1 cellular context compared by ENCODE assay signal in the genomic region with DNA sequence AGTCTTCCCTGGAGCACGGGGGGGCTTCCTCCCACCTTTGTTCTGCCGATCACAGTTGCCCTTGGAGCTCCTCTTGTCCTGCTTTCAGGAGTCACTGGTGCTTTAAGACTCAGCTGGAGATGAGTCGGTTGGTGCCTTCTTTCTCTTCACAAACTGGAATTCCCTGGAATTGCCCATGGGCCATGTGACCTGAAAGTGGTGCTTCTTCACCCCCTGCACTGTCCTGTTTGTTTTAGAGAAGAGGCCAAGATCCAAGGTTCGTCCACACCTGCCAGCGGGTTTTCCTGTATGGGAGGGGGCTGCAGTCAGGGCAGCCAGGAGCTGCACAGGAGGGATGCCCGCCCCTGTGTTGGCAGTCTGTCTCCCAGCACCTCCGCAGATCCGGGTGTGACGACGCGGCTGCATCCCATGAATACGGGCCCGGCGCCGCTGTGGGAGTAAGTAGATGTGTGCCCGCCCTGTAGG.
TF ChIP-seq lines count a peak whose summit lies in the region.

No MANE protein-coding gene starts in this region.

TF ChIP-seq in HepG2, 621 proteins besides CTCF, POLR2A, EP300 and RAD21 (continued from another document and continues in another):
- TF ChIP-seq ZBTB10 (CRISPR knock-in tag; IDR thresholded peaks at IDR 0.05; ENCODE audit: borderline replicate concordance) (no peak), ZNF790 (CRISPR knock-in tag; IDR thresholded peaks at IDR 0.05; ENCODE audit: borderline replicate concordance) (no peak), JUNB (CRISPR knock-in tag; IDR thresholded peaks at IDR 0.05; ENCODE audit: borderline replicate concordance) (no peak), RORA (CRISPR knock-in tag; IDR thresholded peaks at IDR 0.05) (no peak), RXRA (CRISPR knock-in tag; IDR thresholded peaks at IDR 0.05) (peak; percentile 68), KDM5A (IDR thresholded peaks at IDR 0.05; ENCODE audit: borderline replicate concordance, low read length) (no peak), ZFP1 (CRISPR knock-in tag; IDR thresholded peaks at IDR 0.05) (no peak), ZNF816 (CRISPR knock-in tag; IDR thresholded peaks at IDR 0.05; ENCODE audit: borderline replicate concordance) (no peak), MED13 (CRISPR knock-in tag; IDR thresholded peaks at IDR 0.05) (no peak), SMC3 (IDR thresholded peaks at IDR 0.05; ENCODE audit: low read length) (no peak), ZNF850 (CRISPR knock-in tag; conservative IDR thresholded peaks at IDR 0.05) (no peak), FOXA1 (IDR thresholded peaks at IDR 0.05) (no peak), FOXA1 (CRISPR knock-in tag; IDR thresholded peaks at IDR 0.05) (peak; percentile 78), ELF1 (CRISPR knock-in tag; IDR thresholded peaks at IDR 0.05) (peak; percentile 39; the same call in 1 of the 2 replicates), HNRNPK (IDR thresholded peaks at IDR 0.05; ENCODE audit: low read depth, low read length, poor library complexity, severe bottlenecking) (no peak), SCMH1 (CRISPR knock-in tag; IDR thresholded peaks at IDR 0.05; ENCODE audit: borderline replicate concordance) (no peak), SIN3A (IDR thresholded peaks at IDR 0.05; ENCODE audit: borderline replicate concordance, low read depth, low read length) (no peak), NR2F6 (IDR thresholded peaks at IDR 0.05) (0 out of 2 replicates have a peak, but pooled peaks have one; percentile 34), NR2F6 (CRISPR knock-in tag; IDR thresholded peaks at IDR 0.05) (peak; percentile 74), CBX2 (IDR thresholded peaks at IDR 0.05; ENCODE audit: low read depth, low read length) (no peak), CBX2 (CRISPR knock-in tag; IDR thresholded peaks at IDR 0.05; ENCODE audit: low read depth) (no peak), ZNF547 (CRISPR knock-in tag; IDR thresholded peaks at IDR 0.05) (no peak), CENPX (CRISPR knock-in tag; IDR thresholded peaks at IDR 0.05) (no peak), ZC3H4 (CRISPR knock-in tag; IDR thresholded peaks at IDR 0.05; ENCODE audit: borderline replicate concordance) (no peak), CBX1 (IDR thresholded peaks at IDR 0.05; ENCODE audit: low read depth) (no peak), WIZ (CRISPR knock-in tag; IDR thresholded peaks at IDR 0.05) (0 out of 2 replicates have a peak, but pooled peaks have one; percentile 23), ZZZ3 (CRISPR knock-in tag; IDR thresholded peaks at IDR 0.05; ENCODE audit: borderline replicate concordance) (0 out of 2 replicates have a peak, but pooled peaks have one; percentile 25), SRF (IDR thresholded peaks at IDR 0.05; ENCODE audit: low read depth, low read length) (no peak), ZNF543 (CRISPR knock-in tag; IDR thresholded peaks at IDR 0.05) (no peak), ZNF670 (CRISPR knock-in tag; IDR thresholded peaks at IDR 0.05; ENCODE audit: borderline replicate concordance) (peak; percentile 47; the same call in 1 of the 2 replicates), ARID5B (CRISPR knock-in tag; IDR thresholded peaks at IDR 0.05) (peak; percentile 42; the same call in 1 of the 2 replicates), SNAPC2 (CRISPR knock-in tag; IDR thresholded peaks at IDR 0.05) (no peak)
- TF ChIP-seq, protein P1, sequence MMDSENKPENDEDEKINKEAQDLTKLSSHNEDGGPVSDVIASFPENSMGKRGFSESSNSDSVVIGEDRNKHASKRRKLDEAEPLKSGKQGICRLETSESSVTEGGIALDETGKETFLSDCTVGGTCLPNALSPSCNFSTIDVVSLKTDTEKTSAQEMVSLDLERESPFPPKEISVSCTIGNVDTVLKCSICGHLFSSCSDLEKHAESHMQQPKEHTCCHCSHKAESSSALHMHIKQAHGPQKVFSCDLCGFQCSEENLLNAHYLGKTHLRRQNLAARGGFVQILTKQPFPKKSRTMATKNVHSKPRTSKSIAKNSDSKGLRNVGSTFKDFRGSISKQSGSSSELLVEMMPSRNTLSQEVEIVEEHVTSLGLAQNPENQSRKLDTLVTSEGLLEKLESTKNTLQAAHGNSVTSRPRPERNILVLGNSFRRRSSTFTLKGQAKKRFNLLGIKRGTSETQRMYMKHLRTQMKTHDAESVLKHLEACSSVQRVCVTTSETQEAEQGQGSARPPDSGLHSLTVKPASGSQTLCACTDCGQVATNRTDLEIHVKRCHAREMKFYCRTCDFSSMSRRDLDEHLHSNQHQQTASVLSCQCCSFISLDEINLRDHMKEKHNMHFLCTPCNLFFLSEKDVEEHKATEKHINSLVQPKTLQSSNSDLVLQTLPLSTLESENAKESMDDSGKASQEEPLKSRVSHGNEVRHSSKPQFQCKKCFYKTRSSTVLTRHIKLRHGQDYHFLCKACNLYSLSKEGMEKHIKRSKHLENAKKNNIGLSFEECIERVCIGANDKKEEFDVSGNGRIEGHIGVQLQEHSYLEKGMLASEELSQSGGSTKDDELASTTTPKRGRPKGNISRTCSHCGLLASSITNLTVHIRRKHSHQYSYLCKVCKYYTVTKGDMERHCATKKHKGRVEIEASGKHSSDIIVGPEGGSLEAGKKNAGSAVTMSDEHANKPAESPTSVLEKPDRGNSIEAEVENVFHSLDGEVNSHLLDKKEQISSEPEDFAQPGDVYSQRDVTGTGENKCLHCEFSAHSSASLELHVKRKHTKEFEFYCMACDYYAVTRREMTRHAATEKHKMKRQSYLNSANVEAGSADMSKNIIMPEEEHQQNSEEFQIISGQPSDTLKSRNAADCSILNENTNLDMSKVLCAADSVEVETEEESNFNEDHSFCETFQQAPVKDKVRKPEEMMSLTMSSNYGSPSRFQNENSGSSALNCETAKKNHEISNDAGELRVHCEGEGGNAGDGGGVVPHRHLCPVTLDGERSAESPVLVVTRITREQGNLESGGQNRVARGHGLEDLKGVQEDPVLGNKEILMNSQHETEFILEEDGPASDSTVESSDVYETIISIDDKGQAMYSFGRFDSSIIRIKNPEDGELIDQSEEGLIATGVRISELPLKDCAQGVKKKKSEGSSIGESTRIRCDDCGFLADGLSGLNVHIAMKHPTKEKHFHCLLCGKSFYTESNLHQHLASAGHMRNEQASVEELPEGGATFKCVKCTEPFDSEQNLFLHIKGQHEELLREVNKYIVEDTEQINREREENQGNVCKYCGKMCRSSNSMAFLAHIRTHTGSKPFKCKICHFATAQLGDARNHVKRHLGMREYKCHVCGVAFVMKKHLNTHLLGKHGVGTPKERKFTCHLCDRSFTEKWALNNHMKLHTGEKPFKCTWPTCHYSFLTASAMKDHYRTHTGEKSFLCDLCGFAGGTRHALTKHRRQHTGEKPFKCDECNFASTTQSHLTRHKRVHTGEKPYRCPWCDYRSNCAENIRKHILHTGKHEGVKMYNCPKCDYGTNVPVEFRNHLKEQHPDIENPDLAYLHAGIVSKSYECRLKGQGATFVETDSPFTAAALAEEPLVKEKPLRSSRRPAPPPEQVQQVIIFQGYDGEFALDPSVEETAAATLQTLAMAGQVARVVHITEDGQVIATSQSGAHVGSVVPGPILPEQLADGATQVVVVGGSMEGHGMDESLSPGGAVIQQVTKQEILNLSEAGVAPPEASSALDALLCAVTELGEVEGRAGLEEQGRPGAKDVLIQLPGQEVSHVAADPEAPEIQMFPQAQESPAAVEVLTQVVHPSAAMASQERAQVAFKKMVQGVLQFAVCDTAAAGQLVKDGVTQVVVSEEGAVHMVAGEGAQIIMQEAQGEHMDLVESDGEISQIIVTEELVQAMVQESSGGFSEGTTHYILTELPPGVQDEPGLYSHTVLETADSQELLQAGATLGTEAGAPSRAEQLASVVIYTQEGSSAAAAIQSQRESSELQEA (CRISPR knock-in tag; IDR thresholded peaks at IDR 0.05; ENCODE audit: not compliant biosample characterization) = no peak
- TF ChIP-seq, protein P2, sequence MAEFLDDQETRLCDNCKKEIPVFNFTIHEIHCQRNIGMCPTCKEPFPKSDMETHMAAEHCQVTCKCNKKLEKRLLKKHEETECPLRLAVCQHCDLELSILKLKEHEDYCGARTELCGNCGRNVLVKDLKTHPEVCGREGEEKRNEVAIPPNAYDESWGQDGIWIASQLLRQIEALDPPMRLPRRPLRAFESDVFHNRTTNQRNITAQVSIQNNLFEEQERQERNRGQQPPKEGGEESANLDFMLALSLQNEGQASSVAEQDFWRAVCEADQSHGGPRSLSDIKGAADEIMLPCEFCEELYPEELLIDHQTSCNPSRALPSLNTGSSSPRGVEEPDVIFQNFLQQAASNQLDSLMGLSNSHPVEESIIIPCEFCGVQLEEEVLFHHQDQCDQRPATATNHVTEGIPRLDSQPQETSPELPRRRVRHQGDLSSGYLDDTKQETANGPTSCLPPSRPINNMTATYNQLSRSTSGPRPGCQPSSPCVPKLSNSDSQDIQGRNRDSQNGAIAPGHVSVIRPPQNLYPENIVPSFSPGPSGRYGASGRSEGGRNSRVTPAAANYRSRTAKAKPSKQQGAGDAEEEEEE (CRISPR knock-in tag; IDR thresholded peaks at IDR 0.05; ENCODE audit: borderline replicate concordance) = no peak
- TF ChIP-seq, protein P3, sequence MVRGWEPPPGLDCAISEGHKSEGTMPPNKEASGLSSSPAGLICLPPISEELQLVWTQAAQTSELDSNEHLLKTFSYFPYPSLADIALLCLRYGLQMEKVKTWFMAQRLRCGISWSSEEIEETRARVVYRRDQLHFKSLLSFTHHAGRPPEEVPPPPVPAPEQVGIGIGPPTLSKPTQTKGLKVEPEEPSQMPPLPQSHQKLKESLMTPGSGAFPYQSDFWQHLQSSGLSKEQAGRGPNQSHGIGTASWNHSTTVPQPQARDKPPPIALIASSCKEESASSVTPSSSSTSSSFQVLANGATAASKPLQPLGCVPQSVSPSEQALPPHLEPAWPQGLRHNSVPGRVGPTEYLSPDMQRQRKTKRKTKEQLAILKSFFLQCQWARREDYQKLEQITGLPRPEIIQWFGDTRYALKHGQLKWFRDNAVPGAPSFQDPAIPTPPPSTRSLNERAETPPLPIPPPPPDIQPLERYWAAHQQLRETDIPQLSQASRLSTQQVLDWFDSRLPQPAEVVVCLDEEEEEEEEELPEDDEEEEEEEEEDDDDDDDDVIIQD (CRISPR knock-in tag; IDR thresholded peaks at IDR 0.05; ENCODE audit: low read depth) = no peak
- TF ChIP-seq, protein P4, sequence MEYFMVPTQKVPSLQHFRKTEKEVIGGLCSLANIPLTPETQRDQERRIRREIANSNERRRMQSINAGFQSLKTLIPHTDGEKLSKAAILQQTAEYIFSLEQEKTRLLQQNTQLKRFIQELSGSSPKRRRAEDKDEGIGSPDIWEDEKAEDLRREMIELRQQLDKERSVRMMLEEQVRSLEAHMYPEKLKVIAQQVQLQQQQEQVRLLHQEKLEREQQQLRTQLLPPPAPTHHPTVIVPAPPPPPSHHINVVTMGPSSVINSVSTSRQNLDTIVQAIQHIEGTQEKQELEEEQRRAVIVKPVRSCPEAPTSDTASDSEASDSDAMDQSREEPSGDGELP (IDR thresholded peaks at IDR 0.05; ENCODE audit: borderline replicate concordance, low read depth) = peak; percentile 58; the same call in 1 of the 2 replicates
- TF ChIP-seq, protein P5, sequence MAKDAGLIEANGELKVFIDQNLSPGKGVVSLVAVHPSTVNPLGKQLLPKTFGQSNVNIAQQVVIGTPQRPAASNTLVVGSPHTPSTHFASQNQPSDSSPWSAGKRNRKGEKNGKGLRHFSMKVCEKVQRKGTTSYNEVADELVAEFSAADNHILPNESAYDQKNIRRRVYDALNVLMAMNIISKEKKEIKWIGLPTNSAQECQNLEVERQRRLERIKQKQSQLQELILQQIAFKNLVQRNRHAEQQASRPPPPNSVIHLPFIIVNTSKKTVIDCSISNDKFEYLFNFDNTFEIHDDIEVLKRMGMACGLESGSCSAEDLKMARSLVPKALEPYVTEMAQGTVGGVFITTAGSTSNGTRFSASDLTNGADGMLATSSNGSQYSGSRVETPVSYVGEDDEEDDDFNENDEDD (CRISPR knock-in tag; IDR thresholded peaks at IDR 0.05; ENCODE audit: borderline replicate concordance) = no peak
